Comparison of ENCODE assay signal across 19 cellular contexts in genomic region chr4:86991998-86992397, GRCh38.
"Had no signal": no experiment of that assay in that cellular context is flagged by ENCODE, and none has a peak within 500 bp of the region (broad histone marks: within the 10 kb centered on the region; RNA-seq: fewer than 3 reads in every experiment).

No MANE protein-coding gene starts in this region.

- DNase-seq: KBM-7, MG63, NCI-H1092, NCI-H1105 treated with DMSO at 0.1 percent for 48 hours, NCI-H1417 treated with DMSO at 0.1 percent for 48 hours, NCI-H146, NCI-H1694 treated with DMSO at 0.1 percent for 48 hours, NCI-H1930, NCI-H2081, NCI-H2107, NCI-H2227 treated with DMSO at 0.1 percent for 48 hours, NCI-H524, NCI-H526 treated with DMSO at 0.1 percent for 48 hours, NCI-H748 treated with DMSO at 0.1 percent for 48 hours, PC-3, SHP77, SK-N-SH had no signal

- H3K27me3 ChIP-seq: MG63 had no signal

- H3K4me3 ChIP-seq: MG63 had no signal

- H3K9me2 ChIP-seq: SK-N-SH had no signal

- H3K27ac ChIP-seq: RWPE1 had no signal

- ATAC-seq: Panc1, PC-3 had no signal

- H3K36me3 ChIP-seq: MG63 had no signal

- H3K4me2 ChIP-seq: SK-N-SH had no signal

- H3K9me3 ChIP-seq: MG63, SK-N-SH had no signal

- H3K9ac ChIP-seq: SK-N-SH had no signal
